24 cellular contexts compared by ENCODE assay signal in the genomic region with DNA sequence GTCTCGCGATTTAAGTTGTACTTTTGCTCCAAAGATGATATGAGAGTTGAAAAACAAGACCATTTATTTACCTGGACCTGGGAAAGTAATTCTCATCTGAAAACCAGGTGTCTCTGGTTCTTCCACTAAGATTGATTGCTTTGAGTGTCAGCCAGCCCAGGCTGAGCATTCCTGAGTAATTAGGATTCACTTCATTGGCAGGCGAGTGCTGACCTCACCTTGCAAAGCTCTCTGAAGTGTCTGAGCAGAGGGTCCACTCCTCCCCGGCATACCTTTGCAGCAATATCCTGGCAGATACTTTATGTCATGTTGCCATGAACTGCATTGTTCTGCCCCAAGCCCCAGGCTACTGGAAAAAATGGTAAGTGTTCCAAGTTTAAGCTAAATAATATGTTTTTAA.
DNase-seq lines count a peak whose midpoint lies in the region; TF ChIP-seq lines count a peak whose summit lies in the region.
"Had no signal": no experiment of that assay in that cellular context is flagged by ENCODE, and none has a peak within 500 bp of the region (broad histone marks: within the 10 kb centered on the region; RNA-seq: fewer than 3 reads in every experiment).

No MANE protein-coding gene starts in this region.

- no peaks in the 10 kb centered on the region for H3K27me3 ChIP-seq in hepatocyte
- no peaks in the 10 kb centered on the region for H3K27me3 ChIP-seq in neuronal stem cell (ENCODE audit: control insufficient read depth in 3 of 3, insufficient read depth in 3 of 3, low read depth in 1 of 3, low read length in 3 of 3)
- H3K27me3 ChIP-seq in Karpas-422 (ENCODE audit: low read length), result no peaks in the 10 kb centered on the region
- H3K27me3 ChIP-seq: BLaER1, MG63, Peyer's patch, SJSA1, transverse colon had no signal

- DNase-seq in Daoy (ENCODE audit: low read depth) (peak; percentile 16), NCI-H69 (lab: John Stamatoyannopoulos, UW) (peak; percentile 15), hepatocyte (ENCODE audit: low spot score) (peak; percentile 41), OCI-M1 (lab: John Stamatoyannopoulos, UW) (no peak), inferior parietal cortex (ENCODE audit: extremely low spot score) (no peak), neuronal stem cell (ENCODE audit: low spot score) (no peak), Karpas-422 (no peak)
- DNase-seq: ACHN; activated CD4-positive, alpha-beta T cell treated with anti-CD3 and anti-CD28 coated beads for 48 hours; aorta; Calu3; kidney; MG63; naive thymus-derived CD8-positive, alpha-beta T cell; NCI-H1694; Peyer's patch; transverse colon had no signal

- H2BK12ac ChIP-seq in neuronal stem cell (ENCODE audit: low read length), result no peak overlapping the region

- no peaks in the 10 kb centered on the region for H3K36me3 Mint-ChIP-seq in nephron (ENCODE audit: low read depth)
- H3K36me3 Mint-ChIP-seq: activated naive CD4-positive, alpha-beta T cell treated with anti-CD3 and anti-CD28 coated beads, Interleukin-2, amount 50 U/mL, for 24 hours; IgD-negative memory B cell; naive thymus-derived CD8-positive, alpha-beta T cell had no signal

- H3K9me2 ChIP-seq in hepatocyte (replicated peaks; ENCODE audit: insufficient read depth), result no peaks in the 10 kb centered on the region
- H3K9me2 ChIP-seq in Karpas-422 (replicated peaks; ENCODE audit: insufficient read depth, low read length), result no peaks in the 10 kb centered on the region

- no peak overlapping the region for H4K8ac ChIP-seq in neuronal stem cell (ENCODE audit: low read depth, low read length)

- no peak overlapping the region for H2BK5ac ChIP-seq in neuronal stem cell (ENCODE audit: low read length)

- H3K4ac ChIP-seq in neuronal stem cell (ENCODE audit: low read length), result no peak overlapping the region

- no peak overlapping the region for H3K9ac ChIP-seq in neuronal stem cell (ENCODE audit: low read depth, low read length, poor library complexity)
- no peak overlapping the region for H3K9ac ChIP-seq in Karpas-422 (ENCODE audit: low read length)
- H3K9ac ChIP-seq: BLaER1 had no signal

- H4K91ac ChIP-seq in neuronal stem cell (ENCODE audit: low read depth, low read length, poor library complexity), result no peak overlapping the region

- 28% methylated on average over 4 of the region's 4 CpGs for WGBS in hepatocyte (ENCODE audit: low lambda C conversion rate, missing lambda C conversion rate)
- no CpG with 5 or more reads among the region's 4 CpGs for WGBS in neuronal stem cell (ENCODE audit: extremely low coverage in 2 of 2, insufficient read length in 2 of 2, insufficient replicate concordance in 1 of 2), 2 donors

- no peaks in the 10 kb centered on the region for H3K9me3 Mint-ChIP-seq in nephron
- H3K9me3 Mint-ChIP-seq: activated naive CD4-positive, alpha-beta T cell treated with anti-CD3 and anti-CD28 coated beads, Interleukin-2, amount 50 U/mL, for 24 hours; central memory CD8-positive, alpha-beta T cell; IgD-negative memory B cell; naive thymus-derived CD8-positive, alpha-beta T cell had no signal

- H3K14ac ChIP-seq in neuronal stem cell (ENCODE audit: low read length), result no peak overlapping the region

- H3K36me3 ChIP-seq in hepatocyte (replicated peaks; ENCODE audit: insufficient read depth, low read depth) (no peaks in the 10 kb centered on the region), neuronal stem cell (replicated peaks in 1 of 2; ENCODE audit: control insufficient read depth in 2 of 2, insufficient read depth in 2 of 2, low read length in 2 of 2) (no peaks in the 10 kb centered on the region), Karpas-422 (ENCODE audit: insufficient read depth, low read length) (no peaks in the 10 kb centered on the region)
- H3K36me3 ChIP-seq: BLaER1, MG63, Peyer's patch, SJSA1, transverse colon had no signal

- TF ChIP-seq CTCF in hepatocyte (IDR thresholded peaks at IDR 0.05; ENCODE audit: poor library complexity) (no peak), nephron (IDR thresholded peaks at IDR 0.05; ENCODE audit: unreplicated experiment in 3 of 3) (no peak)

- H3K23ac ChIP-seq in neuronal stem cell (ENCODE audit: low read depth, low read length, poor library complexity), result no peak overlapping the region

- H2AK5ac ChIP-seq in neuronal stem cell (ENCODE audit: low read depth, low read length), result no peak overlapping the region

- H3K18ac ChIP-seq in neuronal stem cell (ENCODE audit: low read length), result no peak overlapping the region

- H3K4me2 ChIP-seq in hepatocyte, result no peak overlapping the region
- no peak overlapping the region for H3K4me2 ChIP-seq in neuronal stem cell (ENCODE audit: insufficient read depth, low read length, poor library complexity, severe bottlenecking)
- H3K4me2 ChIP-seq in Karpas-422 (ENCODE audit: low read depth, low read length, poor library complexity, severe bottlenecking), result no peak overlapping the region
- H3K4me2 ChIP-seq: BLaER1 had no signal

- no peaks in the 10 kb centered on the region for H3K79me1 ChIP-seq in neuronal stem cell (ENCODE audit: low read depth, low read length)

- no peak overlapping the region for H3K4me3 ChIP-seq in hepatocyte
- H3K4me3 ChIP-seq in neuronal stem cell (ENCODE audit: low read length in 2 of 2), result no peak overlapping the region
- no peak overlapping the region for H3K4me3 ChIP-seq in Karpas-422 (ENCODE audit: low read length)
- H3K4me3 ChIP-seq: BLaER1, MG63, Peyer's patch, SJSA1, transverse colon had no signal

- no peak overlapping the region for H2BK15ac ChIP-seq in neuronal stem cell (ENCODE audit: low read length)

- H3K4me1 Mint-ChIP-seq in nephron, result peaks cover 5% of the 10 kb centered on the region
- H3K4me1 Mint-ChIP-seq: activated naive CD4-positive, alpha-beta T cell treated with anti-CD3 and anti-CD28 coated beads, Interleukin-2, amount 50 U/mL, for 24 hours; central memory CD8-positive, alpha-beta T cell; IgD-negative memory B cell; naive thymus-derived CD8-positive, alpha-beta T cell had no signal

- H3K4me1 ChIP-seq in hepatocyte (ENCODE audit: insufficient read depth), result peaks cover 10% of the 10 kb centered on the region
- H3K4me1 ChIP-seq in neuronal stem cell (ENCODE audit: control insufficient read depth in 2 of 2, insufficient read depth in 1 of 2, low read depth in 1 of 2, low read length in 2 of 2), result peaks cover 0 to 4% of the 10 kb centered on the region in 2 donors
- no peaks in the 10 kb centered on the region for H3K4me1 ChIP-seq in Karpas-422 (ENCODE audit: low read length)
- H3K4me1 ChIP-seq: BLaER1, Peyer's patch, SJSA1, transverse colon had no signal

- H4K20me1 ChIP-seq in hepatocyte (ENCODE audit: insufficient read depth, poor library complexity, severe bottlenecking) (no peaks in the 10 kb centered on the region), Karpas-422 (ENCODE audit: insufficient read depth, low read depth, low read length) (no peaks in the 10 kb centered on the region)
- H4K20me1 ChIP-seq: BLaER1 had no signal

- no peak overlapping the region for H2BK120ac ChIP-seq in neuronal stem cell (ENCODE audit: low read depth, low read length)

- H2AFZ ChIP-seq in hepatocyte (no peak overlapping the region), neuronal stem cell (ENCODE audit: low read length) (no peak overlapping the region), Karpas-422 (ENCODE audit: low read length) (no peak overlapping the region)

- no peaks in the 10 kb centered on the region for H3K9me3 ChIP-seq in hepatocyte (ENCODE audit: low read depth)
- no peaks in the 10 kb centered on the region for H3K9me3 ChIP-seq in neuronal stem cell (replicated peaks in 1 of 2; ENCODE audit: control insufficient read depth in 2 of 2, insufficient read depth in 1 of 2, low read depth in 1 of 2, low read length in 2 of 2)
- H3K9me3 ChIP-seq in Karpas-422 (ENCODE audit: low read length), result no peaks in the 10 kb centered on the region
- H3K9me3 ChIP-seq: BLaER1, MG63, Peyer's patch, SJSA1, transverse colon had no signal

- no peaks in the 10 kb centered on the region for H3K79me2 ChIP-seq in hepatocyte
- H3K79me2 ChIP-seq in Karpas-422 (ENCODE audit: low read length), result no peaks in the 10 kb centered on the region

- no peaks in the 10 kb centered on the region for H3K27me3 Mint-ChIP-seq in nephron (ENCODE audit: low read depth)

- H3K27ac Mint-ChIP-seq in nephron, result peak overlapping the region; percentile 38 to 72 (median 71)
- H3K27ac Mint-ChIP-seq: activated naive CD4-positive, alpha-beta T cell treated with anti-CD3 and anti-CD28 coated beads, Interleukin-2, amount 50 U/mL, for 24 hours; IgD-negative memory B cell; naive thymus-derived CD8-positive, alpha-beta T cell had no signal

- no peak overlapping the region for H3K27ac ChIP-seq in hepatocyte
- H3K27ac ChIP-seq in neuronal stem cell (replicated peaks; ENCODE audit: low read length), result no peak overlapping the region
- H3K27ac ChIP-seq in Karpas-422 (ENCODE audit: low read length), result no peak overlapping the region
- H3K27ac ChIP-seq: BLaER1, epithelial cell of prostate, Peyer's patch, SJSA1, transverse colon had no signal

- H3K4me3 Mint-ChIP-seq in nephron, result no peak overlapping the region
- H3K4me3 Mint-ChIP-seq: activated naive CD4-positive, alpha-beta T cell treated with anti-CD3 and anti-CD28 coated beads, Interleukin-2, amount 50 U/mL, for 24 hours; central memory CD8-positive, alpha-beta T cell; IgD-negative memory B cell; naive thymus-derived CD8-positive, alpha-beta T cell had no signal

Comparison
In these comparisons a context has a peak if more than half of its experiments do, and no peak if none do; other contexts are left out.
1. DNase-seq: peak in Daoy (single experiment), NCI-H69 (single experiment) and hepatocyte (single experiment); none in OCI-M1 (single experiment), inferior parietal cortex (single experiment), neuronal stem cell (single experiment) and Karpas-422 (single experiment).